33 cellular contexts compared by ENCODE assay signal in genomic region chr22:32511274-32511673, GRCh38. TPM values are rescaled to one million over a fixed set of nuclear protein-coding genes. Genes with fewer than 3 reads are reported as not detected.
"Had no signal": no experiment of that assay in that cellular context is flagged by ENCODE, and none has a peak within 500 bp of the region (broad histone marks: within the 10 kb centered on the region; RNA-seq: fewer than 3 reads in every experiment).

No MANE protein-coding gene starts in this region.

- H3K9me2 ChIP-seq: SK-N-SH had no signal

- H3K36me3 ChIP-seq: ascending aorta, cardiac muscle cell, Peyer's patch, SJSA1 had no signal

- H3K27ac ChIP-seq: ascending aorta, cardiac muscle cell, Peyer's patch, SJSA1, VCaP had no signal

- H3K4me3 ChIP-seq: ascending aorta, cardiac muscle cell, K562, Peyer's patch, SJSA1 had no signal

- H3K9me3 ChIP-seq: ascending aorta, Peyer's patch, SJSA1, SK-N-SH had no signal

- H3K27me3 ChIP-seq: ascending aorta, cardiac muscle cell, Peyer's patch, SJSA1 had no signal

- H3K4me2 ChIP-seq: SK-N-SH had no signal

- H3K4me1 ChIP-seq: ascending aorta, Peyer's patch, SJSA1 had no signal

- DNase-seq: activated B cell treated with CpG ODN at 0.5 μM for 24 hours; activated CD4-positive, alpha-beta T cell treated with anti-CD3 and anti-CD28 coated beads, Interleukin-2, amount 10 ng/mL, durations not matched to agents 24 days and 14 days; activated CD4-positive, alpha-beta T cell treated with anti-CD3 and anti-CD28 coated beads, Interleukin-2, amount 50 U/mL, for 4 hours; activated CD8-positive, alpha-beta T cell treated with anti-CD3 and anti-CD28 coated beads for 36 hours; activated effector memory CD4-positive, alpha-beta T cell treated with anti-CD3 and anti-CD28 coated beads, Interleukin-2, amount 50 U/mL, for 16 hours; activated naive CD4-positive, alpha-beta T cell; activated naive CD4-positive, alpha-beta T cell treated with anti-CD3 and anti-CD28 coated beads, Interleukin-2, amount 50 U/mL, for 16 hours; activated naive CD8-positive, alpha-beta T cell treated with anti-CD3 and anti-CD28 coated beads for 36 hours; activated T-cell treated with anti-CD3 and anti-CD28 coated beads, Interleukin-2, amount 50 U/mL, for 1 hour; activated T-cell treated with anti-CD3 and anti-CD28 coated beads, Interleukin-2, amount 50 U/mL, for 72 hours; amniotic stem cell; NCI-H1105; NCI-H1417 treated with DMSO at 0.1 percent for 48 hours; NCI-H1930; NCI-H2081 treated with DMSO at 0.1 percent for 48 hours; NCI-H226; NCI-H446 treated with DMSO at 0.1 percent for 48 hours; NCI-H524; NCI-H69; NCI-H82; Peyer's patch; RPMI8226; SHP77 treated with DMSO at 0.1 percent for 48 hours; SK-N-SH; T-helper 17 cell had no signal

RNA-seq across cellular contexts. Expression of gene BPIFC, which starts 47.0 kb away (rescaled TPM):
- total RNA-seq: activated B cell treated with CpG ODN at 0.5 μM for 24 hours; activated CD4-positive, alpha-beta T cell treated with anti-CD3 and anti-CD28 coated beads, Interleukin-2, amount 10 ng/mL, durations not matched to agents 24 days and 14 days; activated CD8-positive, alpha-beta memory T cell treated with anti-CD3 and anti-CD28 coated beads for 36 hours; activated CD8-positive, alpha-beta T cell treated with anti-CD3 and anti-CD28 coated beads for 36 hours; activated naive CD8-positive, alpha-beta T cell treated with anti-CD3 and anti-CD28 coated beads for 36 hours; activated T-cell treated with anti-CD3 and anti-CD28 coated beads, Interleukin-2, amount 50 U/mL, for 72 hours; activated T-helper 17 cell treated with anti-CD3 and anti-CD28 coated beads, Interleukin-2, amount 50 U/mL, for 72 hours; ascending aorta; cardiac muscle cell; K562; M059J; Peyer's patch; SJSA1; T-helper 17 cell had no signal
